20 cellular contexts compared by ENCODE assay signal in the genomic region with DNA sequence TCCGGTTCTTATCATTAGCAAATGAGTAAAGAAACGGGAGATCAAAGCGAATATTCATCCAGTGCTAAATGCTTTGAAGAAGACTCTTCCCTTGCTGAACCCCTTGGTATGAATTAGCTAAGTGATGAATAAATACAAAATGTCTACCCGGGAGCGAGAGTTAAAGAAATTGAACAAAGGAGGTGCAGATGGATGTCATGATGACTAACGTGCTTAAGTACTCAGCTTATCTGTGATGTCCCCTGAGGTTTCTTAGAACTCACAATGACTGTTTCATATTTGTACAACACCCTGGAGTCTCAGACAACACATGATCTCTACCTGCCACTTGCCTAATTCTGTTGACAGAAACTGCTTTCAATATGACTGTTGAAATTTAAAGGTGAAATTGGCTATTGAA.
DNase-seq lines count a peak whose midpoint lies in the region; ATAC-seq and TF ChIP-seq lines count a peak whose summit lies in the region.
"Had no signal": no experiment of that assay in that cellular context is flagged by ENCODE, and none has a peak within 500 bp of the region (broad histone marks: within the 10 kb centered on the region; RNA-seq: fewer than 3 reads in every experiment).

No MANE protein-coding gene starts in this region.

- no peaks in the 10 kb centered on the region for H3K27me3 Mint-ChIP-seq in glutamatergic neuron (ENCODE audit: unreplicated experiment)

- ATAC-seq in GM21619 (IDR thresholded peaks at IDR 0.05; ENCODE audit: unreplicated experiment) (peak; percentile 74), HG02588 (IDR thresholded peaks at IDR 0.05; ENCODE audit: unreplicated experiment) (no peak)
- ATAC-seq: mucosa of descending colon had no signal

- in situ Hi-C loops in GM13977 (cut with MboI; ENCODE audit: low pct_unique_long_range_greater_than_20kb, low sequenced_read_pairs, unreplicated experiment), result no loop called here

- peaks cover 5% of the 10 kb centered on the region for H3K4me1 Mint-ChIP-seq in glutamatergic neuron (ENCODE audit: low read depth, unreplicated experiment)
- H3K4me1 Mint-ChIP-seq: activated naive CD8-positive, alpha-beta T cell treated with anti-CD3 and anti-CD28 coated beads for 36 hours had no signal

- H3K4me3 Mint-ChIP-seq in glutamatergic neuron (ENCODE audit: unreplicated experiment), result peak overlapping the region; percentile 3
- H3K4me3 Mint-ChIP-seq: activated naive CD8-positive, alpha-beta T cell treated with anti-CD3 and anti-CD28 coated beads for 36 hours; activated T-helper 1 cell treated with anti-CD3 and anti-CD28 coated beads, Interleukin-12 subunit alpha, Interleukin-12 subunit beta, Interleukin-2, Interleukin-4 antibody, amounts not matched to agents 30 ng/mL and 10 ng/mL and 1 ng/mL, durations not matched to agents 14 hours and 24 hours and 36 hours had no signal

- TF ChIP-seq CTCF in glutamatergic neuron (IDR thresholded peaks at IDR 0.05; ENCODE audit: partially characterized antibody, unreplicated experiment) (no peak), GM13977 (IDR thresholded peaks at IDR 0.05; ENCODE audit: extremely low read depth, insufficient read depth, missing control alignments) (no peak)

- intact Hi-C loops in head of caudate nucleus (cut with DNase I), result no loop called here

- peak overlapping the region; percentile 64 for H3K27ac Mint-ChIP-seq in glutamatergic neuron (ENCODE audit: unreplicated experiment)
- H3K27ac Mint-ChIP-seq: activated naive CD8-positive, alpha-beta T cell treated with anti-CD3 and anti-CD28 coated beads for 36 hours; activated T-helper 1 cell treated with anti-CD3 and anti-CD28 coated beads, Interleukin-12 subunit alpha, Interleukin-12 subunit beta, Interleukin-2, Interleukin-4 antibody, amounts not matched to agents 30 ng/mL and 10 ng/mL and 1 ng/mL, durations not matched to agents 14 hours and 24 hours and 36 hours had no signal

- H3K36me3 Mint-ChIP-seq in glutamatergic neuron (ENCODE audit: unreplicated experiment), result no peaks in the 10 kb centered on the region
- H3K36me3 Mint-ChIP-seq: activated naive CD8-positive, alpha-beta T cell treated with anti-CD3 and anti-CD28 coated beads for 36 hours had no signal

- DNase-seq in DMS153 (lab: John Stamatoyannopoulos, UW) (peak; percentile 18), DMS153 treated with DMSO at 0.1 percent for 48 hours (lab: John Stamatoyannopoulos, UW; ENCODE audit: unreplicated experiment) (no peak), NCI-H345 (lab: John Stamatoyannopoulos, UW) (peak; percentile 85), glutamatergic neuron (no peak), GM13977 (ENCODE audit: low spot score) (no peak), head of caudate nucleus (no peak)
- DNase-seq: 8988T; activated naive CD8-positive, alpha-beta T cell treated with anti-CD3 and anti-CD28 coated beads for 36 hours; BE2C; DMS79; left ventricle myocardium inferior; mucosa of descending colon; NCI-H1105; NCI-H526; PC-9; stimulated activated CD4-positive, alpha-beta T cell treated with anti-CD3 and anti-CD28 coated beads, Interleukin-15, amount 100 ng/mL, for 24 hours; stimulated activated naive CD4-positive, alpha-beta T cell had no signal

- H3K9me3 Mint-ChIP-seq in glutamatergic neuron (ENCODE audit: unreplicated experiment), result no peaks in the 10 kb centered on the region
- H3K9me3 Mint-ChIP-seq: activated naive CD8-positive, alpha-beta T cell treated with anti-CD3 and anti-CD28 coated beads for 36 hours; activated T-helper 1 cell treated with anti-CD3 and anti-CD28 coated beads, Interleukin-12 subunit alpha, Interleukin-12 subunit beta, Interleukin-2, Interleukin-4 antibody, amounts not matched to agents 30 ng/mL and 10 ng/mL and 1 ng/mL, durations not matched to agents 14 hours and 24 hours and 36 hours had no signal

Comparison
In these comparisons a context has a peak if more than half of its experiments do, and no peak if none do; other contexts are left out.
1. DNase-seq: peak in DMS153 (single experiment) and NCI-H345 (single experiment); none in DMS153 treated with DMSO at 0.1 percent for 48 hours (single experiment), glutamatergic neuron (single experiment), GM13977 (single experiment) and head of caudate nucleus (0 of 42).